1 cellular context compared by ENCODE assay signal in the genomic region with DNA sequence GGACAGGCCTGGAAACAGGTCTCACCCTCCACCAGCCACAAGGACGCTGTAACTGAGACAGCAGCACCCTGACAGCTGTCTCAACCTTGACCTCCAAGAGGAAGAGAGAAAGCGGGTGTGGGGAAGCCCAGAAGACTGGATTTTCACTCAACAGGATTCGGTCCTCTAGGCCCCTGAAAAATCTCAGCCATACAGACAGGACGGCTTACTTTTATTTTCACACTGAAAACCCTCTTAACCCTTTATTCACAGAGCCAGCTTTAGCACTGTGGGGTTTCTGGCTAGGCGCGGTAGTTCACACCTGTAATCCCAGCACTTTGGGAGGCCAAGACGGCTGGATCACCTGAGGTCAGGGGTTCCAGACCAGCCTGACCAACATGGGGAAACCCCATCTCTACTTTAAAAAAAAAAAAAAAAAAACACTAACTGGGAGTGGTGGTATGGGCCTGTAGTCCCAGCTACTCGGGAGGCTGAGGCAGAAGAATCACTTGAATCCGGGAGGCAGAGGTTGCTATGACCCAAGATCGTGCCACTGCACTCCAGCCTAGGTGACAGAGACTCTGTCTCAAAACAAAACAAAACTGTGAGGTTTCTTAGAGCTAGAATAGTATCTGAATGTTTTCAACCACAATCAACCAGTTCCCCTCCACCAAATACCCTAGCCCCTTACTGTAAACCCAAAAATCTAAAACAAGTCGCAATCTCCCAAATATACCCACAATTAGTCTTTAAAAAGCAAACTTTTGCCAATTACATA.
TF ChIP-seq lines count a peak whose summit lies in the region.

No MANE protein-coding gene starts in this region.

TF ChIP-seq in WTC11, 78 proteins besides CTCF, POLR2A, EP300 and RAD21 (continued from another document):
- TF ChIP-seq, protein P1, sequence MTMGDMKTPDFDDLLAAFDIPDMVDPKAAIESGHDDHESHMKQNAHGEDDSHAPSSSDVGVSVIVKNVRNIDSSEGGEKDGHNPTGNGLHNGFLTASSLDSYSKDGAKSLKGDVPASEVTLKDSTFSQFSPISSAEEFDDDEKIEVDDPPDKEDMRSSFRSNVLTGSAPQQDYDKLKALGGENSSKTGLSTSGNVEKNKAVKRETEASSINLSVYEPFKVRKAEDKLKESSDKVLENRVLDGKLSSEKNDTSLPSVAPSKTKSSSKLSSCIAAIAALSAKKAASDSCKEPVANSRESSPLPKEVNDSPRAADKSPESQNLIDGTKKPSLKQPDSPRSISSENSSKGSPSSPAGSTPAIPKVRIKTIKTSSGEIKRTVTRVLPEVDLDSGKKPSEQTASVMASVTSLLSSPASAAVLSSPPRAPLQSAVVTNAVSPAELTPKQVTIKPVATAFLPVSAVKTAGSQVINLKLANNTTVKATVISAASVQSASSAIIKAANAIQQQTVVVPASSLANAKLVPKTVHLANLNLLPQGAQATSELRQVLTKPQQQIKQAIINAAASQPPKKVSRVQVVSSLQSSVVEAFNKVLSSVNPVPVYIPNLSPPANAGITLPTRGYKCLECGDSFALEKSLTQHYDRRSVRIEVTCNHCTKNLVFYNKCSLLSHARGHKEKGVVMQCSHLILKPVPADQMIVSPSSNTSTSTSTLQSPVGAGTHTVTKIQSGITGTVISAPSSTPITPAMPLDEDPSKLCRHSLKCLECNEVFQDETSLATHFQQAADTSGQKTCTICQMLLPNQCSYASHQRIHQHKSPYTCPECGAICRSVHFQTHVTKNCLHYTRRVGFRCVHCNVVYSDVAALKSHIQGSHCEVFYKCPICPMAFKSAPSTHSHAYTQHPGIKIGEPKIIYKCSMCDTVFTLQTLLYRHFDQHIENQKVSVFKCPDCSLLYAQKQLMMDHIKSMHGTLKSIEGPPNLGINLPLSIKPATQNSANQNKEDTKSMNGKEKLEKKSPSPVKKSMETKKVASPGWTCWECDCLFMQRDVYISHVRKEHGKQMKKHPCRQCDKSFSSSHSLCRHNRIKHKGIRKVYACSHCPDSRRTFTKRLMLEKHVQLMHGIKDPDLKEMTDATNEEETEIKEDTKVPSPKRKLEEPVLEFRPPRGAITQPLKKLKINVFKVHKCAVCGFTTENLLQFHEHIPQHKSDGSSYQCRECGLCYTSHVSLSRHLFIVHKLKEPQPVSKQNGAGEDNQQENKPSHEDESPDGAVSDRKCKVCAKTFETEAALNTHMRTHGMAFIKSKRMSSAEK (CRISPR knock-in tag; IDR thresholded peaks at IDR 0.05; ENCODE audit: borderline replicate concordance), result no peak
- TF ChIP-seq RORB (CRISPR knock-in tag; IDR thresholded peaks at IDR 0.05) (no peak), KAT7 (CRISPR knock-in tag; IDR thresholded peaks at IDR 0.05; ENCODE audit: borderline replicate concordance) (no peak), EMX1 (CRISPR knock-in tag; IDR thresholded peaks at IDR 0.05) (no peak), ESRRA (CRISPR knock-in tag; IDR thresholded peaks at IDR 0.05; ENCODE audit: borderline replicate concordance) (no peak), CBFB (CRISPR knock-in tag; IDR thresholded peaks at IDR 0.05; ENCODE audit: low read depth) (no peak)
- TF ChIP-seq, protein P2, sequence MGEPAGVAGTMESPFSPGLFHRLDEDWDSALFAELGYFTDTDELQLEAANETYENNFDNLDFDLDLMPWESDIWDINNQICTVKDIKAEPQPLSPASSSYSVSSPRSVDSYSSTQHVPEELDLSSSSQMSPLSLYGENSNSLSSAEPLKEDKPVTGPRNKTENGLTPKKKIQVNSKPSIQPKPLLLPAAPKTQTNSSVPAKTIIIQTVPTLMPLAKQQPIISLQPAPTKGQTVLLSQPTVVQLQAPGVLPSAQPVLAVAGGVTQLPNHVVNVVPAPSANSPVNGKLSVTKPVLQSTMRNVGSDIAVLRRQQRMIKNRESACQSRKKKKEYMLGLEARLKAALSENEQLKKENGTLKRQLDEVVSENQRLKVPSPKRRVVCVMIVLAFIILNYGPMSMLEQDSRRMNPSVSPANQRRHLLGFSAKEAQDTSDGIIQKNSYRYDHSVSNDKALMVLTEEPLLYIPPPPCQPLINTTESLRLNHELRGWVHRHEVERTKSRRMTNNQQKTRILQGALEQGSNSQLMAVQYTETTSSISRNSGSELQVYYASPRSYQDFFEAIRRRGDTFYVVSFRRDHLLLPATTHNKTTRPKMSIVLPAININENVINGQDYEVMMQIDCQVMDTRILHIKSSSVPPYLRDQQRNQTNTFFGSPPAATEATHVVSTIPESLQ (CRISPR knock-in tag; IDR thresholded peaks at IDR 0.05), result no peak
- TF ChIP-seq, protein P3, sequence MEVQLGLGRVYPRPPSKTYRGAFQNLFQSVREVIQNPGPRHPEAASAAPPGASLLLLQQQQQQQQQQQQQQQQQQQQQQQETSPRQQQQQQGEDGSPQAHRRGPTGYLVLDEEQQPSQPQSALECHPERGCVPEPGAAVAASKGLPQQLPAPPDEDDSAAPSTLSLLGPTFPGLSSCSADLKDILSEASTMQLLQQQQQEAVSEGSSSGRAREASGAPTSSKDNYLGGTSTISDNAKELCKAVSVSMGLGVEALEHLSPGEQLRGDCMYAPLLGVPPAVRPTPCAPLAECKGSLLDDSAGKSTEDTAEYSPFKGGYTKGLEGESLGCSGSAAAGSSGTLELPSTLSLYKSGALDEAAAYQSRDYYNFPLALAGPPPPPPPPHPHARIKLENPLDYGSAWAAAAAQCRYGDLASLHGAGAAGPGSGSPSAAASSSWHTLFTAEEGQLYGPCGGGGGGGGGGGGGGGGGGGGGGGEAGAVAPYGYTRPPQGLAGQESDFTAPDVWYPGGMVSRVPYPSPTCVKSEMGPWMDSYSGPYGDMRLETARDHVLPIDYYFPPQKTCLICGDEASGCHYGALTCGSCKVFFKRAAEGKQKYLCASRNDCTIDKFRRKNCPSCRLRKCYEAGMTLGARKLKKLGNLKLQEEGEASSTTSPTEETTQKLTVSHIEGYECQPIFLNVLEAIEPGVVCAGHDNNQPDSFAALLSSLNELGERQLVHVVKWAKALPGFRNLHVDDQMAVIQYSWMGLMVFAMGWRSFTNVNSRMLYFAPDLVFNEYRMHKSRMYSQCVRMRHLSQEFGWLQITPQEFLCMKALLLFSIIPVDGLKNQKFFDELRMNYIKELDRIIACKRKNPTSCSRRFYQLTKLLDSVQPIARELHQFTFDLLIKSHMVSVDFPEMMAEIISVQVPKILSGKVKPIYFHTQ (CRISPR knock-in tag; IDR thresholded peaks at IDR 0.05), result no peak
- TF ChIP-seq, protein P4, sequence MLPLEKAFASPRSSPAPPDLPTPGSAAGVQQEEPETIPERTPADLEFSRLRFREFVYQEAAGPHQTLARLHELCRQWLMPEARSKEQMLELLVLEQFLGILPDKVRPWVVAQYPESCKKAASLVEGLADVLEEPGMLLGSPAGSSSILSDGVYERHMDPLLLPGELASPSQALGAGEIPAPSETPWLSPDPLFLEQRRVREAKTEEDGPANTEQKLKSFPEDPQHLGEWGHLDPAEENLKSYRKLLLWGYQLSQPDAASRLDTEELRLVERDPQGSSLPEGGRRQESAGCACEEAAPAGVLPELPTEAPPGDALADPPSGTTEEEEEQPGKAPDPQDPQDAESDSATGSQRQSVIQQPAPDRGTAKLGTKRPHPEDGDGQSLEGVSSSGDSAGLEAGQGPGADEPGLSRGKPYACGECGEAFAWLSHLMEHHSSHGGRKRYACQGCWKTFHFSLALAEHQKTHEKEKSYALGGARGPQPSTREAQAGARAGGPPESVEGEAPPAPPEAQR (CRISPR knock-in tag; IDR thresholded peaks at IDR 0.05), result no peak
- TF ChIP-seq, protein P5, sequence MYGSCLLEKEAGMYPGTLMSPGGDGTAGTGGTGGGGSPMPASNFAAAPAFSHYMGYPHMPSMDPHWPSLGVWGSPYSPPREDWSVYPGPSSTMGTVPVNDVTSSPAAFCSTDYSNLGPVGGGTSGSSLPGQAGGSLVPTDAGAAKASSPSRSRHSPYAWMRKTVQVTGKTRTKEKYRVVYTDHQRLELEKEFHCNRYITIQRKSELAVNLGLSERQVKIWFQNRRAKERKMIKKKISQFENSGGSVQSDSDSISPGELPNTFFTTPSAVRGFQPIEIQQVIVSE (CRISPR knock-in tag; IDR thresholded peaks at IDR 0.05; ENCODE audit: borderline replicate concordance), result no peak
